8 cellular contexts compared by ENCODE assay signal in the genomic region with DNA sequence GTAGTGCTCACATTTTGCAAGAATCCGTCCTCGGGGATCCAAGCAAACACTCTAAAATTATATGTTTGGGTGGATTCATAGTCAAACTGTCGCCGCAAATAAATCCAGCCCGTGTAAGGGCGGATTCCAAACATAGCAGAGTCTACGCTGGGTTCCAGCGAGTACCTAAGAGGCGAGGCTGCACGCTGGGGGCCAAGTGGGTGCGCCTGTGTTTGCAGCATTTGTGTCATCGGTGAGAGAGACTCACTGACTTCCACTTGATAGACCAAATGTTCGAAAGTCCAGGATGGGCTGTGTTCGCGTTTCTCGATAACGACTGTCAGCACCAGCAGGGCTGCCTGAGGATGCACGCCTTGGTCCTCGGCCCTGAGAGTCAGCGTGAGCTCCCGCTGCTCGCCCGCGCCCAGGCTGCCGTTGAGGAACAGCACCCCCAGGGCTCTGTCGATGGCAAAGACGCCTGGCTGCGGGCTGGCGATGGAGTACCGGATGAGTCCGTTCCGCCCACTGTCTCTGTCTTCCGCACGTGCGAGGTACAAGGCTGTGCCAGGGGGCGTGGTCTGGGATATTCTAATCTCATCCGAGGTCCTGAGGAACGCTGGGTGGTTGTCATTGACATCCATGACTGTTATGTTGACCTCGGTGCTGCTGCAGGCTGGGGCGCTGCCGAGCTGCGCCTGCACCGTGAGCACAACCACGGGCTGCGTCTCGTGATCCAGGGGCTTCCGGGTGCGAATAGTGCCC.
A peak's percentile ranks its signal among the peaks of the same experiment; 100 is the strongest.
DNase-seq lines count a peak whose midpoint lies in the region; ATAC-seq and TF ChIP-seq lines count a peak whose summit lies in the region.

No MANE protein-coding gene starts in this region.

- peak overlapping the region; percentile 45 for H3K4me2 ChIP-seq in DOHH2 (ENCODE audit: low read length)

- intact Hi-C loops in sigmoid colon (cut with DNase I): loop anchor here (5.0 kb wide), 1 partner anchor 174 kb away; no protein-coding TSS in a partner anchor

- 5 to 9% methylated on average over 48 of the region's 48 CpGs for WGBS in sigmoid colon, 2 donors

- TF ChIP-seq CTCF in DOHH2 (IDR thresholded peaks at IDR 0.05; ENCODE audit: low read depth, low read length, poor library complexity, severe bottlenecking) (no peak), cardiac muscle cell (IDR thresholded peaks at IDR 0.05; ENCODE audit: low read depth, low read length) (no peak), sigmoid colon (IDR thresholded peaks at IDR 0.05) (peak in 1 of 4 experiments; percentile 20)

- H3K4me3 ChIP-seq in DOHH2 (ENCODE audit: low read length) (peak overlapping the region; percentile 54), cardiac muscle cell (peak overlapping the region; percentile 20), sigmoid colon (peak overlapping the region; percentile 4 to 44 (median 38))

- H3K9me2 ChIP-seq in DOHH2 (replicated peaks; ENCODE audit: control insufficient read depth, low read length): no peaks in the 10 kb centered on the region

- DNase-seq in NCI-H460 (ENCODE audit: extremely low read depth, low read depth) (peak; percentile 12), activated T-helper 1 cell treated with Interleukin-2 at 50 U/mL for 16 hours (ENCODE audit: low read depth) (peak; percentile 15), cardiac muscle cell (ENCODE audit: low read depth in 1 of 2, low spot score in 1 of 2) (peak; percentile 26 to 48), sigmoid colon (peak; percentile 74), NCI-H345 (lab: John Stamatoyannopoulos, UW) (no peak), GM03348 (ENCODE audit: low spot score) (no peak)

- H4K20me1 ChIP-seq in DOHH2 (ENCODE audit: control insufficient read depth, insufficient read depth, low read depth, low read length): no peaks in the 10 kb centered on the region

- H3K9me3 ChIP-seq in DOHH2 (ENCODE audit: control insufficient read depth, insufficient read depth, low read length) (no peaks in the 10 kb centered on the region), cardiac muscle cell (ENCODE audit: low read depth) (no peaks in the 10 kb centered on the region), sigmoid colon (no peaks in the 10 kb centered on the region)

- H3F3A ChIP-seq in DOHH2 (ENCODE audit: control insufficient read depth, insufficient read depth): no peaks in the 10 kb centered on the region

- H3K36me3 ChIP-seq in DOHH2 (ENCODE audit: control insufficient read depth, low read length) (no peaks in the 10 kb centered on the region), cardiac muscle cell (no peaks in the 10 kb centered on the region), sigmoid colon (no peaks in the 10 kb centered on the region)

- no peak for TF ChIP-seq POLR2A in sigmoid colon (IDR thresholded peaks at IDR 0.05)

- ATAC-seq in GM21825 (IDR thresholded peaks at IDR 0.05; ENCODE audit: unreplicated experiment): peak; percentile 91

- H3K27me3 ChIP-seq in DOHH2 (ENCODE audit: control insufficient read depth, low read length) (peaks cover 18% of the 10 kb centered on the region), cardiac muscle cell (peaks cover 38% of the 10 kb centered on the region), sigmoid colon (no peaks in the 10 kb centered on the region)

- no peaks in the 10 kb centered on the region for H3K79me2 ChIP-seq in DOHH2 (ENCODE audit: control insufficient read depth, low read length)

- H3K4me1 ChIP-seq in DOHH2 (ENCODE audit: control insufficient read depth, low read length) (peaks cover 5% of the 10 kb centered on the region; the same call in 1 of the 2 replicates), cardiac muscle cell (ENCODE audit: low read depth) (no peaks in the 10 kb centered on the region), sigmoid colon (peaks cover 0 to 7% (median 5%) of the 10 kb centered on the region in 4 donors)

- H3K27ac ChIP-seq in DOHH2 (ENCODE audit: low read depth, low read length): no peak overlapping the region
- no peak overlapping the region for H3K27ac ChIP-seq in cardiac muscle cell
- peak overlapping the region in 1 of 4 donors; percentile 23 for H3K27ac ChIP-seq in sigmoid colon

- TF ChIP-seq EP300 in sigmoid colon (IDR thresholded peaks at IDR 0.05): no peak

Comparison
In these comparisons a context has a peak if more than half of its experiments do, and no peak if none do; other contexts are left out.
1. DNase-seq: peak in NCI-H460 (single experiment), activated T-helper 1 cell treated with Interleukin-2 at 50 U/mL for 16 hours (single experiment), cardiac muscle cell (2 of 2) and sigmoid colon (single experiment); none in NCI-H345 (single experiment) and GM03348 (single experiment).
2. Peak in every context shown above with its lines, with median percentiles within 50 percentile points of each other: H3K4me3 ChIP-seq.